ENCODE assay signal across 7 cellular contexts in the genomic region with DNA sequence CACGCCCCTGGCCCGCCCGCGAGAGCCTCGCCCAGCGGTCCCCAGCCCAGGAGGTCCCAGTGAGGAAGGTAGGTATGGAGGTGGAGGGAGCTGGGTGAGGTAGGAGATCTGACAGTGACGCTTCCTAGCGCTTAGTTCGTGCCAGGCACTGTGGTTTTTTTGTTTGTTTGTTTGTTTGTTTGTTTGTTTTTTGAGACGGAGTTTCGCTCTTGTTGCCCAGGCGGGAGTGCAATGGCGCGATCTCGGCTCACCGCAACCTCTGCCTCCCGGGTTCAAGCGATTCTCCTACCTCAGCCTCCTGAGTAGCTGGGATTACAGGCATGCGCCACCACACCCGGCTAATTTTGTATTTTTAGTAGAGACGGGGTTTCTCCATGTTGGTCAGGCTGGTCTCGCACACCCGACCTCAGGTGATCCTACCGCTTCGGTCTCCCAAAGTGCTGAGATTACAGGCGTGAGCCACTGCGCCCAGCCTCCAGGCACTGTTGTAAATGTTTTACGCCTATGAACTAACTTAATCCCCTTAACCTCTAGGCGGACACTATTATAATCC. TPM values are rescaled to one million over a fixed set of nuclear protein-coding genes. Genes with fewer than 3 reads are reported as not detected.
DNase-seq lines count a peak whose midpoint lies in the region; ATAC-seq, FAIRE-seq and TF ChIP-seq lines count a peak whose summit lies in the region.
"Not testable (repeated sequence)": the region's sequence is repeated elsewhere in the genome, so short reads cannot be mapped to it uniquely, and the experiment has no call there.
"Had no signal": no experiment of that assay in that cellular context is flagged by ENCODE, and none has a peak within 500 bp of the region (broad histone marks: within the 10 kb centered on the region; RNA-seq: fewer than 3 reads in every experiment).

No MANE protein-coding gene starts in this region.

- not testable (repeated sequence) for H4K91ac ChIP-seq in H1 (replicated peaks; ENCODE audit: insufficient read length, low read length)

- not testable (repeated sequence) for H3K9me3 Mint-ChIP-seq in activated T-helper 2 cell treated with anti-CD3 and anti-CD28 coated beads, Interferon-gamma antibody, Interleukin-2, Interleukin-4, amounts not matched to agents 10 μg/mL and 5 μg/mL and 100 μg/mL, durations not matched to agents 14 hours and 24 hours and 36 hours

- H3K4me2 ChIP-seq in H1 (ENCODE audit: insufficient read depth in 1 of 2, low read depth in 2 of 2, low read length in 2 of 2) = peak overlapping the region; percentile 86 to 94

- DNase-seq in BJ (ENCODE audit: low read depth); NT2/D1 (ENCODE audit: low read depth, low spot score); activated T-helper 2 cell treated with anti-CD3 and anti-CD28 coated beads, Interferon-gamma antibody, Interleukin-2, Interleukin-4, amounts not matched to agents 10 μg/mL and 5 μg/mL and 100 μg/mL, durations not matched to agents 14 hours and 24 hours and 36 hours (ENCODE audit: low spot score); H1 (ENCODE audit: low read depth in 1 of 2, low spot score in 2 of 2); right lobe of liver: not testable (repeated sequence)

- H3K23me2 ChIP-seq in H1 (ENCODE audit: low read depth, low read length) = peaks cover 21% of the 10 kb centered on the region

- POLR2A ChIA-PET in BJ (lab: Charles Lee) = not testable (repeated sequence)
- POLR2A ChIA-PET in H1 (lab: Charles Lee; ENCODE audit: partially characterized antibody) = interaction anchor here (0.6 to 10.6 kb wide), 12 partner anchors 9 to 61 kb away, joined by 3 to 106 read pairs (median 4); partner anchors contain the start of genes MAP2K7 and PRR36

- H4K5ac ChIP-seq in H1 (ENCODE audit: insufficient read length, low read depth, low read length) = not testable (repeated sequence)

- not testable (repeated sequence) for H2BK120ac ChIP-seq in H1 (replicated peaks; ENCODE audit: low read depth, low read length)

- peak overlapping the region; percentile 45 for H3K4me3 Mint-ChIP-seq in activated T-helper 2 cell treated with anti-CD3 and anti-CD28 coated beads, Interferon-gamma antibody, Interleukin-2, Interleukin-4, amounts not matched to agents 10 μg/mL and 5 μg/mL and 100 μg/mL, durations not matched to agents 14 hours and 24 hours and 36 hours (ENCODE audit: low read depth)

- H3K36me3 ChIP-seq in BJ (ENCODE audit: control insufficient read depth, insufficient read depth, low read length); H1 (ENCODE audit: control insufficient read depth in 2 of 4, insufficient read depth in 4 of 4, low read length in 3 of 4); right lobe of liver: not testable (repeated sequence)
- H3K36me3 ChIP-seq in NT2/D1 (ENCODE audit: insufficient read depth, insufficient read length, low read length) = peaks cover 18% of the 10 kb centered on the region

- H3K4me3 ChIP-seq in BJ (ENCODE audit: low read depth, low read length) (peak overlapping the region; percentile 49), NT2/D1 (ENCODE audit: insufficient read length, low read depth) (peak overlapping the region; percentile 50), H1 (ENCODE audit: extremely low read depth in 1 of 4, insufficient read depth in 2 of 4, low read depth in 3 of 4, low read length in 4 of 4) (peak overlapping the region; percentile 30 to 64 (median 48)), right lobe of liver (peak overlapping the region; percentile 83 to 95 (median 85)), skin epidermis (peak overlapping the region in 5 of 7 experiments; percentile 4 to 41 (median 33))

- TF ChIP-seq RAD21 in H1 (IDR thresholded peaks at IDR 0.05 in 1 of 2, conservative IDR thresholded peaks at IDR 0.05 in 1 of 2; ENCODE audit: low read depth in 2 of 2, low read length in 2 of 2) = not testable (repeated sequence)

- H3K18ac ChIP-seq in H1 (ENCODE audit: extremely low read depth, low read length) = peak overlapping the region; percentile 38; the same call in 1 of the 2 replicates

- not testable (repeated sequence) for FAIRE-seq in H1 (lab: Jason Lieb, UNC)

- not testable (repeated sequence) for H3K27ac Mint-ChIP-seq in activated T-helper 2 cell treated with anti-CD3 and anti-CD28 coated beads, Interferon-gamma antibody, Interleukin-2, Interleukin-4, amounts not matched to agents 10 μg/mL and 5 μg/mL and 100 μg/mL, durations not matched to agents 14 hours and 24 hours and 36 hours

- not testable (repeated sequence) for H3K23ac ChIP-seq in H1 (ENCODE audit: insufficient read length)

- H2BK5ac ChIP-seq in H1 (ENCODE audit: low read depth, low read length) = not testable (repeated sequence)

- H3K56ac ChIP-seq in H1 (replicated peaks; ENCODE audit: insufficient read length, low read depth, low read length) = not testable (repeated sequence)

- not testable (repeated sequence) for H2AFZ ChIP-seq in H1 (ENCODE audit: low read length)

- H3K27ac ChIP-seq in H1 (ENCODE audit: low read depth, low read length) = not testable (repeated sequence)
- H3K27ac ChIP-seq in right lobe of liver (peak overlapping the region in 2 of 3 donors; percentile 36 to 81), skin epidermis (peak overlapping the region in 2 of 21 experiments; percentile 21 to 35)

- H3K27me3 ChIP-seq in BJ (ENCODE audit: control insufficient read depth, insufficient read depth, low read length); right lobe of liver: not testable (repeated sequence)
- H3K27me3 ChIP-seq in NT2/D1 (ENCODE audit: insufficient read depth, insufficient read length) (peaks cover 36% of the 10 kb centered on the region), H1 (replicated peaks in 1 of 4; ENCODE audit: control insufficient read depth in 3 of 4, extremely low read depth in 1 of 4, insufficient read depth in 3 of 4, low read length in 3 of 4) (peaks cover 17 to 45% (median 39%) of the 10 kb centered on the region in 4 experiments; a peak in 6 of 7 replicates)

- H3K4me1 Mint-ChIP-seq in activated T-helper 2 cell treated with anti-CD3 and anti-CD28 coated beads, Interferon-gamma antibody, Interleukin-2, Interleukin-4, amounts not matched to agents 10 μg/mL and 5 μg/mL and 100 μg/mL, durations not matched to agents 14 hours and 24 hours and 36 hours (ENCODE audit: low read depth) = peaks cover 15% of the 10 kb centered on the region

- H3K9me3 ChIP-seq in NT2/D1 (ENCODE audit: insufficient read depth, low read length); H1 (ENCODE audit: insufficient read depth in 2 of 2, low read depth in 1 of 2, low read length in 1 of 2); right lobe of liver: not testable (repeated sequence)

- peak overlapping the region; percentile 85 for H3K9ac ChIP-seq in NT2/D1 (ENCODE audit: insufficient read length, low read depth)
- H3K9ac ChIP-seq in H1 (replicated peaks in 1 of 4; ENCODE audit: extremely low read depth in 1 of 4, low read depth in 3 of 4, low read length in 3 of 4) = not testable (repeated sequence)

- not testable (repeated sequence) for H2BK20ac ChIP-seq in H1 (ENCODE audit: low read length)

- TF ChIP-seq POLR2A in H1 (IDR thresholded peaks at IDR 0.05; ENCODE audit: control extremely low read depth in 1 of 2, low read depth in 2 of 2, low read length in 2 of 2); right lobe of liver (IDR thresholded peaks at IDR 0.05): not testable (repeated sequence)

- intact Hi-C loops in activated T-helper 2 cell treated with anti-CD3 and anti-CD28 coated beads, Interferon-gamma antibody, Interleukin-2, Interleukin-4, amounts not matched to agents 10 μg/mL and 5 μg/mL and 100 μg/mL, durations not matched to agents 14 hours and 24 hours and 36 hours (cut with micrococcal nuclease); right lobe of liver (cut with DNase I): not testable (repeated sequence)

- not testable (repeated sequence) for H3K4ac ChIP-seq in H1 (replicated peaks; ENCODE audit: insufficient read length, low read depth, low read length)

- not testable (repeated sequence) for H3K79me1 ChIP-seq in H1 (ENCODE audit: low read depth, low read length)

- H2AK5ac ChIP-seq in H1 (ENCODE audit: low read depth, low read length) = not testable (repeated sequence)

- CTCF ChIA-PET in BJ (lab: Yijun Ruan, JAX) (interaction anchor here (0.8 to 7.1 kb wide), 11 partner anchors 8 to 346 kb away, joined by 3 to 29 read pairs (median 5); partner anchors contain the start of genes CTXN1 and TIMM44), H1 (lab: Charles Lee; ENCODE audit: partially characterized antibody) (interaction anchor here (0.6 to 9.0 kb wide), 18 partner anchors 8 to 334 kb away, joined by 3 to 112 read pairs (median 4); partner anchors contain the start of genes MAP2K7, PRR36 and TIMM44)

- not testable (repeated sequence) for TF ChIP-seq EP300 in H1 (IDR thresholded peaks at IDR 0.05; ENCODE audit: borderline replicate concordance in 1 of 2, low read depth in 2 of 2, low read length in 2 of 2)

- H3K4me1 ChIP-seq in NT2/D1 (ENCODE audit: insufficient read depth, insufficient read length) (peaks cover 20% of the 10 kb centered on the region), H1 (replicated peaks in 1 of 4; ENCODE audit: control insufficient read depth in 3 of 4, insufficient read depth in 4 of 4, low read length in 3 of 4) (peaks cover 0 to 20% (median 12%) of the 10 kb centered on the region in 4 experiments; a peak in 5 of 7 replicates), right lobe of liver (peaks cover 0 to 41% (median 15%) of the 10 kb centered on the region in 4 donors)

- H3K79me2 ChIP-seq in H1 (ENCODE audit: control insufficient read depth in 1 of 2, insufficient read depth in 2 of 2, low read length in 2 of 2) = not testable (repeated sequence)

- 0 out of 2 replicates have a peak overlapping the region, but pooled peaks have one; percentile 50 for H2BK12ac ChIP-seq in H1 (ENCODE audit: low read depth, low read length)

- not testable (repeated sequence) for H4K8ac ChIP-seq in H1 (ENCODE audit: extremely low read depth, insufficient read depth, low read length)

- not testable (repeated sequence) for H4K20me1 ChIP-seq in H1 (replicated peaks in 1 of 2; ENCODE audit: control insufficient read depth in 1 of 2, insufficient read depth in 2 of 2, low read length in 2 of 2)

- TF ChIP-seq CTCF in BJ (IDR thresholded peaks at IDR 0.05; ENCODE audit: insufficient read depth, low read depth, low read length); H1 (IDR thresholded peaks at IDR 0.05; ENCODE audit: control extremely low read depth in 1 of 3, insufficient read depth in 1 of 3, low read depth in 1 of 3, low read length in 3 of 3); right lobe of liver (IDR thresholded peaks at IDR 0.05): not testable (repeated sequence)

- not testable (repeated sequence) for H3K36me3 Mint-ChIP-seq in activated T-helper 2 cell treated with anti-CD3 and anti-CD28 coated beads, Interferon-gamma antibody, Interleukin-2, Interleukin-4, amounts not matched to agents 10 μg/mL and 5 μg/mL and 100 μg/mL, durations not matched to agents 14 hours and 24 hours and 36 hours (ENCODE audit: low read depth)

- not testable (repeated sequence) for ATAC-seq in right lobe of liver

- not testable (repeated sequence) for H2BK15ac ChIP-seq in H1 (ENCODE audit: low read length)

- H3K14ac ChIP-seq in H1 (ENCODE audit: insufficient read length) = not testable (repeated sequence)

- peaks cover 26% of the 10 kb centered on the region for H3K27me3 Mint-ChIP-seq in activated T-helper 2 cell treated with anti-CD3 and anti-CD28 coated beads, Interferon-gamma antibody, Interleukin-2, Interleukin-4, amounts not matched to agents 10 μg/mL and 5 μg/mL and 100 μg/mL, durations not matched to agents 14 hours and 24 hours and 36 hours (ENCODE audit: low read depth)

- 54% methylated on average over 21 of the region's 29 CpGs; no CpG with 5 or more reads in 1 of the 2 experiments for WGBS in H1 (ENCODE audit: extremely low coverage in 1 of 2, insufficient coverage in 1 of 2, insufficient read length in 1 of 2, insufficient replicate concordance in 2 of 2, low coverage in 1 of 2, low lambda C conversion rate in 2 of 2, missing lambda C conversion rate in 1 of 2), 2 experiments
- WGBS in right lobe of liver (ENCODE audit: insufficient coverage, low coverage, low lambda C conversion rate, missing lambda C conversion rate) = 11% methylated on average over 25 of the region's 29 CpGs

RNA-seq across cellular contexts. Expression of gene SNAPC2, which starts 2.0 kb away (rescaled TPM):
- 16.6 and 28.2 TPM in 2 replicates for polyA plus RNA-seq in BJ (2011; rRNA removed)
- 10.1 and 15.6 TPM in 2 replicates for polyA minus RNA-seq in BJ (2011; rRNA and poly(A)+ RNA removed)
- total RNA-seq in activated T-helper 2 cell treated with anti-CD3 and anti-CD28 coated beads, Interferon-gamma antibody, Interleukin-2, Interleukin-4, amounts not matched to agents 10 μg/mL and 5 μg/mL and 100 μg/mL, durations not matched to agents 14 hours and 24 hours and 36 hours = 18.4 and 19.5 TPM in 2 replicates
- 20.3 and 22.9 TPM in 2 replicates for total RNA-seq in H1 (2021; fragmentation: NEBNext Ultra II Directional; extraction: Animal tissue kit (Norgen Biotek cat#: 25700))
- polyA plus RNA-seq in H1 (2011; rRNA removed) = 18.2 and 29.0 TPM in 2 replicates
- 16.9 TPM for polyA plus RNA-seq in H1 (2011; cell fraction: cytosol; rRNA removed)
- polyA plus RNA-seq in H1 (2011; cell fraction: nucleus; rRNA removed) = 29.6 TPM
- polyA plus RNA-seq in H1 (2012, experiment 1 of 2) = 20.8 to 23.5 TPM (median 21.4 TPM) in 4 replicates
- polyA plus RNA-seq in H1 (2012, experiment 2 of 2) = 25.4 TPM
- polyA plus RNA-seq in H1 (2013, experiment 1 of 2) = 27.7 TPM
- 29.0 TPM for polyA plus RNA-seq in H1 (2013, experiment 2 of 2)
- polyA minus RNA-seq in H1 (2011; rRNA and poly(A)+ RNA removed) = 5.7 and 6.0 TPM in 2 replicates
- 13.8 TPM for polyA minus RNA-seq in H1 (2011; cell fraction: cytosol; rRNA and poly(A)+ RNA removed)
- polyA minus RNA-seq in H1 (2011; cell fraction: nucleus; rRNA and poly(A)+ RNA removed) = 9.5 TPM
- 1 to 10 TPM; 3.5 to 7.8 (median 5.2) TPM for total RNA-seq in right lobe of liver

RNA-seq across cellular contexts. Expression of gene TGFBR3L, which starts 3.5 kb away (rescaled TPM):
- polyA plus RNA-seq in BJ (2011; rRNA removed) = 0.50 and 0.61 TPM in 2 replicates
- polyA minus RNA-seq in BJ (2011; rRNA and poly(A)+ RNA removed) = 0.57 and 1.2 TPM in 2 replicates
- total RNA-seq in activated T-helper 2 cell treated with anti-CD3 and anti-CD28 coated beads, Interferon-gamma antibody, Interleukin-2, Interleukin-4, amounts not matched to agents 10 μg/mL and 5 μg/mL and 100 μg/mL, durations not matched to agents 14 hours and 24 hours and 36 hours = 6.3 TPM in 2 replicates
- 3.7 and 4.3 TPM in 2 replicates for total RNA-seq in H1 (2021; fragmentation: NEBNext Ultra II Directional; extraction: Animal tissue kit (Norgen Biotek cat#: 25700))
- 3.1 and 8.9 TPM in 2 replicates for polyA plus RNA-seq in H1 (2011; rRNA removed)
- polyA plus RNA-seq in H1 (2011; cell fraction: cytosol; rRNA removed) = 2.2 TPM
- polyA plus RNA-seq in H1 (2011; cell fraction: nucleus; rRNA removed) = 3.3 TPM
- polyA plus RNA-seq in H1 (2012, experiment 1 of 2) = 3.3 to 6.1 TPM (median 4.6 TPM) in 4 replicates
- polyA plus RNA-seq in H1 (2012, experiment 2 of 2) = 2.7 TPM
- 5.3 TPM for polyA plus RNA-seq in H1 (2013, experiment 1 of 2)
- polyA plus RNA-seq in H1 (2013, experiment 2 of 2) = 5.7 TPM
- polyA minus RNA-seq in H1 (2011; rRNA and poly(A)+ RNA removed) = not detected in 2 replicates
- polyA minus RNA-seq in H1 (2011; cell fraction: cytosol; rRNA and poly(A)+ RNA removed) = 3.7 TPM
- polyA minus RNA-seq in H1 (2011; cell fraction: nucleus; rRNA and poly(A)+ RNA removed) = 2.4 TPM
- 1 to 10 TPM in 3 of 6 experiments, under 1 TPM in 3; 0.42 to 2.9 (median 1.3) TPM for total RNA-seq in right lobe of liver
- total RNA-seq: SJCRH30 had no signal

RNA-seq across cellular contexts. Expression of gene CTXN1, which starts 7.8 kb away (rescaled TPM):
- polyA plus RNA-seq in BJ (2011; rRNA removed) (1.3 and 2.0 TPM in 2 replicates), H1 (2011; rRNA removed) (16.4 and 39.1 TPM in 2 replicates)
- 0.57 and 1.2 TPM in 2 replicates for polyA minus RNA-seq in BJ (2011; rRNA and poly(A)+ RNA removed)
- total RNA-seq in activated T-helper 2 cell treated with anti-CD3 and anti-CD28 coated beads, Interferon-gamma antibody, Interleukin-2, Interleukin-4, amounts not matched to agents 10 μg/mL and 5 μg/mL and 100 μg/mL, durations not matched to agents 14 hours and 24 hours and 36 hours = 0.50 and 0.53 TPM in 2 replicates
- total RNA-seq in H1 (2021; fragmentation: NEBNext Ultra II Directional; extraction: Animal tissue kit (Norgen Biotek cat#: 25700)) = 58.0 and 64.5 TPM in 2 replicates
- polyA plus RNA-seq in H1 (2011; cell fraction: cytosol; rRNA removed) = 15.2 TPM
- polyA plus RNA-seq in H1 (2011; cell fraction: nucleus; rRNA removed) = 29.7 TPM
- 13.0 to 35.0 TPM (median 34.2 TPM) in 4 replicates for polyA plus RNA-seq in H1 (2012, experiment 1 of 2)
- 25.9 TPM for polyA plus RNA-seq in H1 (2012, experiment 2 of 2)
- polyA plus RNA-seq in H1 (2013, experiment 1 of 2) = 44.9 TPM
- polyA plus RNA-seq in H1 (2013, experiment 2 of 2) = 51.0 TPM
- polyA minus RNA-seq in H1 (2011; rRNA and poly(A)+ RNA removed) = 0.54 and 1.6 TPM in 2 replicates
- polyA minus RNA-seq in H1 (2011; cell fraction: cytosol; rRNA and poly(A)+ RNA removed) = 38.1 TPM
- polyA minus RNA-seq in H1 (2011; cell fraction: nucleus; rRNA and poly(A)+ RNA removed) = 17.8 TPM
- total RNA-seq in right lobe of liver = under 1 TPM in 2 of 6 experiments, not detected in 4; 0.18 to 0.49 TPM

RNA-seq across cellular contexts. Expression of gene MAP2K7, which starts 14.5 kb away (rescaled TPM):
- polyA plus RNA-seq in BJ (2011; rRNA removed) = 6.2 and 8.0 TPM in 2 replicates
- polyA minus RNA-seq in BJ (2011; rRNA and poly(A)+ RNA removed) = 10.1 and 10.3 TPM in 2 replicates
- total RNA-seq in activated T-helper 2 cell treated with anti-CD3 and anti-CD28 coated beads, Interferon-gamma antibody, Interleukin-2, Interleukin-4, amounts not matched to agents 10 μg/mL and 5 μg/mL and 100 μg/mL, durations not matched to agents 14 hours and 24 hours and 36 hours = 43.0 and 44.6 TPM in 2 replicates
- total RNA-seq in H1 (2021; fragmentation: NEBNext Ultra II Directional; extraction: Animal tissue kit (Norgen Biotek cat#: 25700)) = 38.3 and 41.5 TPM in 2 replicates
- polyA plus RNA-seq in H1 (2011; rRNA removed) = 8.9 and 16.6 TPM in 2 replicates
- 16.5 TPM for polyA plus RNA-seq in H1 (2011; cell fraction: cytosol; rRNA removed)
- 35.7 TPM for polyA plus RNA-seq in H1 (2011; cell fraction: nucleus; rRNA removed)
- 20.9 to 28.0 TPM (median 25.4 TPM) in 4 replicates for polyA plus RNA-seq in H1 (2012, experiment 1 of 2)
- polyA plus RNA-seq in H1 (2012, experiment 2 of 2) = 25.2 TPM
- 28.9 TPM for polyA plus RNA-seq in H1 (2013, experiment 1 of 2)
- 27.2 TPM for polyA plus RNA-seq in H1 (2013, experiment 2 of 2)
- 9.2 and 11.4 TPM in 2 replicates for polyA minus RNA-seq in H1 (2011; rRNA and poly(A)+ RNA removed)
- polyA minus RNA-seq in H1 (2011; cell fraction: cytosol; rRNA and poly(A)+ RNA removed) = 17.8 TPM
- polyA minus RNA-seq in H1 (2011; cell fraction: nucleus; rRNA and poly(A)+ RNA removed) = 14.4 TPM
- total RNA-seq in right lobe of liver = 10 to 100 TPM in 5 of 6 experiments, 1 to 10 TPM in 1; 9.7 to 22.1 (median 15.6) TPM

RNA-seq across cellular contexts. Expression of gene TIMM44, which starts 25.3 kb away (rescaled TPM):
- polyA plus RNA-seq in BJ (2011; rRNA removed) (51.1 and 56.6 TPM in 2 replicates), H1 (2011; rRNA removed) (150 and 182 TPM in 2 replicates)
- polyA minus RNA-seq in BJ (2011; rRNA and poly(A)+ RNA removed) = 20.1 and 37.0 TPM in 2 replicates
- total RNA-seq in activated T-helper 2 cell treated with anti-CD3 and anti-CD28 coated beads, Interferon-gamma antibody, Interleukin-2, Interleukin-4, amounts not matched to agents 10 μg/mL and 5 μg/mL and 100 μg/mL, durations not matched to agents 14 hours and 24 hours and 36 hours = 79.2 and 90.2 TPM in 2 replicates
- 123 and 131 TPM in 2 replicates for total RNA-seq in H1 (2021; fragmentation: NEBNext Ultra II Directional; extraction: Animal tissue kit (Norgen Biotek cat#: 25700))
- 146 TPM for polyA plus RNA-seq in H1 (2011; cell fraction: cytosol; rRNA removed)
- polyA plus RNA-seq in H1 (2011; cell fraction: nucleus; rRNA removed) = 233 TPM
- polyA plus RNA-seq in H1 (2012, experiment 1 of 2) = 104 to 111 TPM (median 110 TPM) in 4 replicates
- polyA plus RNA-seq in H1 (2012, experiment 2 of 2) = 96.8 TPM
- polyA plus RNA-seq in H1 (2013, experiment 1 of 2) = 82.6 TPM
- 83.2 TPM for polyA plus RNA-seq in H1 (2013, experiment 2 of 2)
- 39.9 and 48.1 TPM in 2 replicates for polyA minus RNA-seq in H1 (2011; rRNA and poly(A)+ RNA removed)
- 68.8 TPM for polyA minus RNA-seq in H1 (2011; cell fraction: cytosol; rRNA and poly(A)+ RNA removed)
- polyA minus RNA-seq in H1 (2011; cell fraction: nucleus; rRNA and poly(A)+ RNA removed) = 56.9 TPM
- total RNA-seq in right lobe of liver = 10 to 100 TPM; 26.1 to 41.7 (median 36.9) TPM

Comparison
In these comparisons a context has a peak if more than half of its experiments do, and no peak if none do; other contexts are left out.
1. H3K4me3 ChIP-seq: peak in every context shown above with its lines; median percentile 85 in right lobe of liver; 50 in NT2/D1; 49 in BJ; 48 in H1; 33 in skin epidermis.
2. RNA of gene CTXN1, which starts 7.8 kb away (total RNA-seq): 58.0 to 64.5 TPM in H1; 0.50 to 0.53 TPM in activated T-helper 2 cell treated with anti-CD3 and anti-CD28 coated beads, Interferon-gamma antibody, Interleukin-2, Interleukin-4, amounts not matched to agents 10 μg/mL and 5 μg/mL and 100 μg/mL, durations not matched to agents 14 hours and 24 hours and 36 hours and 0.18 to 0.49 TPM in right lobe of liver; every median in the first group is over 10 times any median in the second.